ENCODE assay signal across 8 cellular contexts in the genomic region with DNA sequence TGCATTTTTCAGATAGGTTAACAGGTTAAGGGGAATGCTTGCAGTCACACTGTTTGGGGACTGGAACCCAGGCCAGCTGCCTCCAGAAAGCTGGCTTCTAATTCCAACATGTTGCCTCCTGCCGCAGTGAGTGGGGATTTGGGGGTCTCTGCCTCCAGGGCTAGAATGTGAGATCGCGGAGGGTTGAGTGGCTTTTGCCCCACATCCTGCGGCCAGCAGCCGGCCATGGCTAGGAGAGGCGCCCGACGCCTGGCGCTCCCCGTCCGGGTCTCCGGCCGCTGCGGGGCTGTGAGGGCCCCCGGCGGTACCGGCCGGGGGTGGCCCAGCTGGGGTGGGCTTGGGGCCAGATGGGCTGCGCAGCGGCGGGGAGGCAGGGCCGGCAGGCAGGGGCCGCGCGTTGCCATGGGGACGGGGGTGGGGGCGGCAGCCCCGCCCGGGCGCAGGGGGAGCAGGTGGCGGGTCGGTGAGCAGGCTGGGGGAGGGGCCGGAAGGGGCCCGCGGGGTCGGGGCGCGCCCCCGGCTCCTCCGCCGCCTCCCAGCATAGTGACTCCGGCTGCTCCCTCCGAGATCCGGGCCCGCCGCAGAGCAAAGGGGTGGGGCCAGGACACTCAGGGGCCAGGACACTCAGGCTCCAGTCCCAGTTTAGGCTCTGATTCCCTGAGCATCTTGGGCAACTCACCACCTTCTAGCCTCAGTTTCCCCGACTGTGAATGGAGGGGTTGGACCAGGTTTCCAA.
DNase-seq lines count a peak whose midpoint lies in the region; ATAC-seq, FAIRE-seq and TF ChIP-seq lines count a peak whose summit lies in the region.

No MANE protein-coding gene starts in this region.

- H3K27ac ChIP-seq in CD4-positive, alpha-beta memory T cell (ENCODE audit: low read depth, low read length), result peak overlapping the region; percentile 47
- H3K27ac ChIP-seq in kidney (ENCODE audit: low read depth in 2 of 2, low read length in 2 of 2), result no peak overlapping the region

- H3K4me1 ChIP-seq in CD4-positive, alpha-beta memory T cell (ENCODE audit: insufficient read depth, low read length), result peaks cover 52% of the 10 kb centered on the region
- peaks cover 5 to 17% of the 10 kb centered on the region in 2 donors for H3K4me1 ChIP-seq in kidney (ENCODE audit: control insufficient read depth in 1 of 2, insufficient read depth in 1 of 2, low read depth in 1 of 2, low read length in 2 of 2)

- no peaks in the 10 kb centered on the region for H3K36me3 Mint-ChIP-seq in CD4-positive, alpha-beta memory T cell
- H3K36me3 Mint-ChIP-seq in endothelial cell (ENCODE audit: low read depth, unreplicated experiment), result peaks cover 5% of the 10 kb centered on the region

- POLR2A ChIA-PET in CD4-positive, alpha-beta memory T cell (lab: Charles Lee; ENCODE audit: partially characterized antibody), result interaction anchor here (0.8 to 10.4 kb wide), 7 partner anchors 11 to 275 kb away, joined by 3 to 121 read pairs (median 7); partner anchors contain the start of genes CYB5RL and MRPL37

- peak; percentile 54 for ATAC-seq in omental fat pad (ENCODE audit: low FRiP score)

- CTCF ChIA-PET in CD4-positive, alpha-beta memory T cell (lab: Charles Lee; ENCODE audit: partially characterized antibody), result interaction anchor here (1.2 kb wide), 1 partner anchor 15 kb away, joined by 3 read pairs; no protein-coding TSS in a partner anchor

- peak overlapping the region; percentile 87 to 97 (median 95) for H3K27ac Mint-ChIP-seq in CD4-positive, alpha-beta memory T cell
- peak overlapping the region; percentile 18 for H3K27ac Mint-ChIP-seq in endothelial cell (ENCODE audit: unreplicated experiment)

- H3K27me3 ChIP-seq in CD4-positive, alpha-beta memory T cell (ENCODE audit: insufficient read depth, low read length), result no peaks in the 10 kb centered on the region

- H3K4me3 ChIP-seq in CD4-positive, alpha-beta memory T cell (ENCODE audit: low read length in 2 of 2), result peak overlapping the region; percentile 22 to 57
- peak overlapping the region in 1 of 2 donors; percentile 21 for H3K4me3 ChIP-seq in kidney (ENCODE audit: low read length in 2 of 2)

- intact Hi-C loops in CD4-positive, alpha-beta memory T cell (cut with micrococcal nuclease), result no loop called here
- intact Hi-C loops in kidney (cut with DNase I), result no loop called here

- no peaks in the 10 kb centered on the region for H3K36me3 ChIP-seq in CD4-positive, alpha-beta memory T cell (ENCODE audit: insufficient read depth, low read length)
- no peaks in the 10 kb centered on the region for H3K36me3 ChIP-seq in kidney (ENCODE audit: control insufficient read depth in 1 of 2, insufficient read depth in 2 of 2, low read length in 2 of 2)

- H3K4me3 Mint-ChIP-seq in CD4-positive, alpha-beta memory T cell, result peak overlapping the region; percentile 78 to 93 (median 84)
- H3K4me3 Mint-ChIP-seq in endothelial cell (ENCODE audit: unreplicated experiment), result peak overlapping the region; percentile 42

- peak in 2 of 5 donors; percentile 33 to 38 for DNase-seq in CD4-positive, alpha-beta memory T cell
- DNase-seq in NCI-H82 treated with DMSO at 0.1 percent for 48 hours (lab: John Stamatoyannopoulos, UW; ENCODE audit: unreplicated experiment) (peak; percentile 66), endothelial cell (ENCODE audit: low spot score) (no peak), omental fat pad (ENCODE audit: low spot score) (no peak), islet precursor cell (no peak), NCI-H446 (lab: John Stamatoyannopoulos, UW) (no peak), NCI-H526 treated with DMSO at 0.1 percent for 48 hours (lab: John Stamatoyannopoulos, UW) (no peak), kidney (no peak)

- H3K4me1 Mint-ChIP-seq in CD4-positive, alpha-beta memory T cell, result peaks cover 34 to 57% (median 45%) of the 10 kb centered on the region in 4 donors
- peaks cover 34% of the 10 kb centered on the region for H3K4me1 Mint-ChIP-seq in endothelial cell (ENCODE audit: unreplicated experiment)

- no peak for FAIRE-seq in kidney (lab: Jason Lieb, UNC)

- peaks cover 0 to 2% of the 10 kb centered on the region in 2 donors for H3K27me3 Mint-ChIP-seq in CD4-positive, alpha-beta memory T cell
- peaks cover 17% of the 10 kb centered on the region for H3K27me3 Mint-ChIP-seq in endothelial cell (ENCODE audit: unreplicated experiment)

- no peaks in the 10 kb centered on the region for H3K9me3 ChIP-seq in CD4-positive, alpha-beta memory T cell (ENCODE audit: control insufficient read depth in 1 of 2, low read length in 2 of 2)
- H3K9me3 ChIP-seq in kidney (ENCODE audit: control insufficient read depth in 1 of 2, low read length in 2 of 2), result peaks cover 0 to 2% of the 10 kb centered on the region in 2 donors

- no peak overlapping the region for H3K9ac ChIP-seq in kidney (ENCODE audit: low read length in 2 of 2)

- TF ChIP-seq CTCF in endothelial cell (IDR thresholded peaks at IDR 0.05; ENCODE audit: unreplicated experiment) (no peak), omental fat pad (IDR thresholded peaks at IDR 0.05) (no peak), kidney (IDR thresholded peaks at IDR 0.05; ENCODE audit: borderline replicate concordance, extremely low read depth, insufficient read depth) (no peak)

- H3K9me3 Mint-ChIP-seq in CD4-positive, alpha-beta memory T cell, result no peaks in the 10 kb centered on the region
- H3K9me3 Mint-ChIP-seq in endothelial cell (ENCODE audit: unreplicated experiment), result no peaks in the 10 kb centered on the region
